ENCODE assay signal across 8 cellular contexts in genomic region chr12:56224954-56225353, GRCh38. TPM values are rescaled to one million over a fixed set of nuclear protein-coding genes. Genes with fewer than 3 reads are reported as not detected.
DNase-seq lines count a peak whose midpoint lies in the region; ATAC-seq and TF ChIP-seq lines count a peak whose summit lies in the region.

No MANE protein-coding gene starts in this region.

- H3K27me3 Mint-ChIP-seq in naive B cell: no peaks in the 10 kb centered on the region

- H3K4me1 Mint-ChIP-seq in naive B cell: peaks cover 37 to 54% (median 46%) of the 10 kb centered on the region in 3 donors

- TF ChIP-seq CTCF in AG09309 (IDR thresholded peaks at IDR 0.05; ENCODE audit: control insufficient read depth, insufficient read depth, low read depth, low read length, missing control alignments): no peak

- H3K4me3 Mint-ChIP-seq in naive B cell: peak overlapping the region in 7 of 8 donors; percentile 83 to 100 (median 97)

- DNase-seq in AG09309 (ENCODE audit: low read depth) (no peak), caudate nucleus (lab: John Stamatoyannopoulos, UW) (no peak), naive B cell (no peak), NCI-H69 (lab: John Stamatoyannopoulos, UW) (no peak), SKM-1 (lab: John Stamatoyannopoulos, UW; ENCODE audit: unreplicated experiment) (no peak), foreskin melanocyte (no peak), DMS 273 (lab: John Stamatoyannopoulos, UW; ENCODE audit: unreplicated experiment) (no peak)
- no peak for DNase-seq in Jurkat, Clone E6-1 (ENCODE audit: low read depth, low spot score)

- peak overlapping the region; percentile 63 for H3K27ac ChIP-seq in caudate nucleus (ENCODE audit: low read depth, low read length)

- H3K4me3 ChIP-seq in AG09309 (ENCODE audit: control insufficient read depth, low read depth, low read length): peak overlapping the region; percentile 86
- H3K4me3 ChIP-seq in Jurkat, Clone E6-1 (ENCODE audit: low read length): peak overlapping the region; percentile 86

- H3K36me3 Mint-ChIP-seq in naive B cell: no peaks in the 10 kb centered on the region

- H3K27ac Mint-ChIP-seq in naive B cell: peak overlapping the region; percentile 45 to 100 (median 79)

- no peak for ATAC-seq in naive B cell (ENCODE audit: low read depth in 2 of 2)

- H3K9me3 Mint-ChIP-seq in naive B cell: no peaks in the 10 kb centered on the region

RNA-seq across cellular contexts. Expression of gene NABP2, which starts 0.8 kb away (rescaled TPM):
- polyA plus RNA-seq in Jurkat, Clone E6-1 (2012; ENCODE audit: insufficient read depth, insufficient read length): 86.9 TPM
- 1 to 10 TPM in 5 of 6 donors, under 1 TPM in 1; 0.73 to 5.7 (median 3.9) TPM for polyA plus RNA-seq in naive B cell (ENCODE audit: low read depth in 6 of 6)

RNA-seq across cellular contexts. Expression of gene RNF41, which starts 3.2 kb away (rescaled TPM):
- 33.8 TPM for polyA plus RNA-seq in Jurkat, Clone E6-1 (2012; ENCODE audit: insufficient read depth, insufficient read length)
- polyA plus RNA-seq in naive B cell (ENCODE audit: low read depth in 6 of 6): 100 to 1,000 TPM in 5 of 6 donors, 10 to 100 TPM in 1; 95.2 to 136 (median 109) TPM

RNA-seq across cellular contexts. Expression of gene SLC39A5, which starts 4.9 kb away (rescaled TPM):
- not detected for polyA plus RNA-seq in Jurkat, Clone E6-1 (2012; ENCODE audit: insufficient read depth, insufficient read length)
- polyA plus RNA-seq in naive B cell (ENCODE audit: low read depth in 6 of 6): not detected

RNA-seq across cellular contexts. Expression of gene ANKRD52, which starts 33.2 kb away (rescaled TPM):
- 26.4 TPM for polyA plus RNA-seq in Jurkat, Clone E6-1 (2012; ENCODE audit: insufficient read depth, insufficient read length)
- polyA plus RNA-seq in naive B cell (ENCODE audit: low read depth in 6 of 6): 10 to 100 TPM in 3 of 6 donors, 1 to 10 TPM in 3; 2.3 to 13.2 (median 8.0) TPM

RNA-seq across cellular contexts. Expression of gene SMARCC2, which starts 35.7 kb away (rescaled TPM):
- polyA plus RNA-seq in Jurkat, Clone E6-1 (2012; ENCODE audit: insufficient read depth, insufficient read length): 81.0 TPM
- 100 to 1,000 TPM in 1 of 6 donors, 10 to 100 TPM in 5; 33.3 to 112 (median 64.8) TPM for polyA plus RNA-seq in naive B cell (ENCODE audit: low read depth in 6 of 6)
